Comparison of ENCODE assay signal across 21 cellular contexts in the genomic region with DNA sequence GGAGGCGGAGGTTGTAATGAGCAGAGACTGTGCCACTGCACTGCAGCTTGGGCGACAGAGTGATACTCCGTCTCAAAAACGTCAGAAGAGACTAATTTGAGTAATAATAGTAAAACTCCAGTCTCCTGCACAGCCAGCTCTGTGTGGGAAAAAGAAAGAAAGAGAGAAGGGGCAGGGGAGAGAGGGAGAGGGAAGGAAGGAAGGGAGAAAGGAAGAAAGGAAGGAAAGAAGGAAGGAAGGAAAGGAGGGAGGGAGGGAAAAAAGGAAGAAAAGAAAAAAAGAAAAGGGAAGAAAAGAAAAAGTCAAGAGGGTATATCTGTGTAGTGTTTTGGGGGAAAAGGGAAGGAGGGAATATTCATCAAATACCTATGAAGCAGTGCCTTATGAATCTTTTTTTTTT. TPM values are rescaled to one million over a fixed set of nuclear protein-coding genes. Genes with fewer than 3 reads are reported as not detected.
DNase-seq lines count a peak whose midpoint lies in the region; ATAC-seq and TF ChIP-seq lines count a peak whose summit lies in the region.
"Had no signal": no experiment of that assay in that cellular context is flagged by ENCODE, and none has a peak within 500 bp of the region (broad histone marks: within the 10 kb centered on the region; RNA-seq: fewer than 3 reads in every experiment).

No MANE protein-coding gene starts in this region.

- intact Hi-C loops in left lung (cut with DNase I): no loop called here

- no peaks in the 10 kb centered on the region for H3K27me3 ChIP-seq in Karpas-422 (ENCODE audit: low read length)
- peaks cover 0 to 7% of the 10 kb centered on the region in 2 donors for H3K27me3 ChIP-seq in left lung
- H3K27me3 ChIP-seq: BE2C, BLaER1 had no signal

- no peaks in the 10 kb centered on the region for H3K9me3 ChIP-seq in Karpas-422 (ENCODE audit: low read length)
- H3K9me3 ChIP-seq in left lung: no peaks in the 10 kb centered on the region
- H3K9me3 ChIP-seq: BE2C, BLaER1 had no signal

- CTCF ChIA-PET in GM10248 (lab: Yijun Ruan, JAX): interaction anchor here (0.9 to 1.4 kb wide), 2 partner anchors 10 to 20 kb away, joined by 4 read pairs; no protein-coding TSS in a partner anchor

- ATAC-seq in left lung: no peak

- POLR2A ChIA-PET in GM10248 (lab: Yijun Ruan, JAX): interaction anchor here (0.6 kb wide), 2 partner anchors 9 to 209 kb away, joined by 3 to 4 read pairs; no protein-coding TSS in a partner anchor

- H3K4me3 ChIP-seq in Karpas-422 (ENCODE audit: low read length) (no peak overlapping the region), left lung (no peak overlapping the region)
- H3K4me3 ChIP-seq: BLaER1 had no signal

- H3K9me2 ChIP-seq in Karpas-422 (replicated peaks; ENCODE audit: insufficient read depth, low read length): no peaks in the 10 kb centered on the region

- H3K27ac ChIP-seq in Karpas-422 (ENCODE audit: low read length) (no peak overlapping the region), left lung (no peak overlapping the region), substantia nigra (ENCODE audit: low read depth, low read length, poor library complexity, severe bottlenecking) (no peak overlapping the region)
- H3K27ac ChIP-seq: BLaER1 had no signal

- H3K79me2 ChIP-seq in Karpas-422 (ENCODE audit: low read length): no peaks in the 10 kb centered on the region

- no peak overlapping the region for H3K4me2 ChIP-seq in Karpas-422 (ENCODE audit: low read depth, low read length, poor library complexity, severe bottlenecking)
- H3K4me2 ChIP-seq: BLaER1 had no signal

- H3K4me1 ChIP-seq in Karpas-422 (ENCODE audit: low read length) (no peaks in the 10 kb centered on the region), left lung (no peaks in the 10 kb centered on the region)
- H3K4me1 ChIP-seq: BE2C, BLaER1 had no signal

- DNase-seq in Karpas-422 (peak; percentile 19), left kidney (ENCODE audit: low read depth, low spot score) (peak; percentile 3), left lung (no peak), GM10248 (ENCODE audit: extremely low spot score) (no peak), substantia nigra (lab: John Stamatoyannopoulos, UW) (no peak)
- DNase-seq: 8988T; ACHN; BE2C; C1 segment of cervical spinal cord; CD4-positive, alpha-beta memory T cell; CD4-positive, CD25-positive, alpha-beta regulatory T cell; CD8-positive, alpha-beta memory T cell; COR-L47; DMS 273 treated with DMSO at 0.1 percent for 48 hours; DMS153; DMS53; DMS79; DND-41; EL; GDM1 had no signal

- no peak overlapping the region for H3K9ac ChIP-seq in Karpas-422 (ENCODE audit: low read length)
- H3K9ac ChIP-seq: BLaER1 had no signal

- no peak overlapping the region for H2AFZ ChIP-seq in Karpas-422 (ENCODE audit: low read length)

- H4K20me1 ChIP-seq in Karpas-422 (ENCODE audit: insufficient read depth, low read depth, low read length): no peaks in the 10 kb centered on the region
- H4K20me1 ChIP-seq: BLaER1 had no signal

- TF ChIP-seq CTCF in left lung (IDR thresholded peaks at IDR 0.05) (no peak), GM10248 (IDR thresholded peaks at IDR 0.05; ENCODE audit: control extremely low read depth, extremely low read depth, low read depth, missing control alignments) (no peak)

- H3K36me3 ChIP-seq in Karpas-422 (ENCODE audit: insufficient read depth, low read length) (no peaks in the 10 kb centered on the region), left lung (no peaks in the 10 kb centered on the region)
- H3K36me3 ChIP-seq: BE2C, BLaER1 had no signal

RNA-seq across cellular contexts. Expression of a gene that starts 23.1 kb away (rescaled TPM):
- 160 and 198 TPM in 2 replicates for total RNA-seq in Karpas-422 (2014; rRNA removed; shearing (Covaris generic); ENCODE audit: low replicate concordance)
- 100 to 1,000 TPM; 518 to 633 TPM for total RNA-seq in left lung

RNA-seq across cellular contexts. Expression of a gene that starts 29.5 kb away (rescaled TPM):
- total RNA-seq in Karpas-422 (2014; rRNA removed; shearing (Covaris generic); ENCODE audit: low replicate concordance): not detected in 2 replicates
- total RNA-seq in left lung: 10 to 100 TPM in 1 of 2 donors, 1 to 10 TPM in 1; 6.2 to 16.8 TPM
- total RNA-seq: CD4-positive, alpha-beta memory T cell; CD4-positive, CD25-positive, alpha-beta regulatory T cell; CD8-positive, alpha-beta memory T cell had no signal

RNA-seq across cellular contexts. Expression of a gene that starts 53.6 kb away (rescaled TPM):
- 522 and 565 TPM in 2 replicates for total RNA-seq in Karpas-422 (2014; rRNA removed; shearing (Covaris generic); ENCODE audit: low replicate concordance)
- total RNA-seq in left lung: 10 to 100 TPM in 1 of 2 donors, 1 to 10 TPM in 1; 4.4 to 14.5 TPM

Comparison
In these comparisons a context has a peak if more than half of its experiments do, and no peak if none do; other contexts are left out.
1. DNase-seq: peak in Karpas-422 (single experiment) and left kidney (single experiment); none in left lung (0 of 2), GM10248 (single experiment) and substantia nigra (0 of 49).
2. RNA of a gene that starts 53.6 kb away (total RNA-seq): 522 to 565 TPM in Karpas-422; 4.4 to 14.5 TPM in left lung; every median in the first group is over 10 times any median in the second.